ENCODE assay signal across 1 cellular context in genomic region chr13:111265701-111266035, GRCh38.
TF ChIP-seq lines count a peak whose summit lies in the region.

No MANE protein-coding gene starts in this region.

TF ChIP-seq in GM23338, 12 proteins besides CTCF, POLR2A, EP300 and RAD21 (continued from another document):
- TF ChIP-seq STAT1 (IDR thresholded peaks at IDR 0.05; ENCODE audit: unreplicated experiment) (no peak), REST (IDR thresholded peaks at IDR 0.05; ENCODE audit: unreplicated experiment) (no peak), NANOG (IDR thresholded peaks at IDR 0.05; ENCODE audit: borderline replicate concordance) (no peak), CREB1 (CRISPR knock-in tag; IDR thresholded peaks at IDR 0.05; ENCODE audit: low read depth) (no peak), POLR2AphosphoS5 (IDR thresholded peaks at IDR 0.05; ENCODE audit: low read depth) (no peak), ETS1 (IDR thresholded peaks at IDR 0.05) (no peak), EZH2 (IDR thresholded peaks at IDR 0.05; ENCODE audit: low read depth, unreplicated experiment) (no peak), EZH2phosphoT487 (IDR thresholded peaks at IDR 0.05; ENCODE audit: unreplicated experiment) (no peak), JUNB (IDR thresholded peaks at IDR 0.05; ENCODE audit: unreplicated experiment) (no peak)
